ENCODE assay signal across 15 cellular contexts in the genomic region with DNA sequence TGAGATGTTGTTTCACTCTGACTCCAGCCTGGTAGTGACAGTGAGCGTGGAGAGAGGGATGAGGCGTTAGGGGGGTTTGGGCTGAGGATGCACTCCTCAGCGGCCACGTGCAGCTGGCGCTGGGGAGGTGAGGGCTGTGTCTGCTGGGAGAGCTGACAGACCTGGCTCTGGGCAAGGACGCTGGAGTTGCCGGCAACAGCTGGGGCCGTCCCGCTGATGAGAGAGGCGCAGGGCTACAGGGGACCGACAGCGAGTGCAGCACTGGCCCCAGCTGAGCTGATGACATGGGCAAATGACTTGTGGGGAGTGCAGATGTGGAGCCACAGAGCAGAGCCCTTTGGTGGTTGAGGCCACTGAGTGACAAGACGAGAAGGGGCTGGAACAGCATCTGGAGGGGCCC. TPM values are rescaled to one million over a fixed set of nuclear protein-coding genes. Genes with fewer than 3 reads are reported as not detected.
DNase-seq lines count a peak whose midpoint lies in the region; ATAC-seq and TF ChIP-seq lines count a peak whose summit lies in the region.
"Had no signal": no experiment of that assay in that cellular context is flagged by ENCODE, and none has a peak within 500 bp of the region (broad histone marks: within the 10 kb centered on the region; RNA-seq: fewer than 3 reads in every experiment).

No MANE protein-coding gene starts in this region.

- no TSS peak for BruUV-seq in Calu3 (replicated peaks; lab: Mats Ljungman, UMichigan)

- POLR2A ChIA-PET in CD4-positive, alpha-beta memory T cell (lab: Charles Lee; ENCODE audit: partially characterized antibody) = no interaction called here
- POLR2A ChIA-PET in activated naive CD8-positive, alpha-beta T cell treated with anti-CD3 and anti-CD28 coated beads, Interleukin-2, amount 10 ng/mL, durations not matched to agents 7 days and 5 days (lab: Charles Lee) = no interaction called here

- H3K36me3 ChIP-seq in CD4-positive, alpha-beta memory T cell (ENCODE audit: insufficient read depth, low read length) = peaks cover 94% of the 10 kb centered on the region
- peaks cover 0 to 98% (median 84%) of the 10 kb centered on the region in 9 donors for H3K36me3 ChIP-seq in heart left ventricle

- peaks cover 0 to 2% (median 0%) of the 10 kb centered on the region in 8 donors for H3K9me3 Mint-ChIP-seq in CD4-positive, alpha-beta memory T cell
- no peaks in the 10 kb centered on the region for H3K9me3 Mint-ChIP-seq in Calu3 (ENCODE audit: low read depth, unreplicated experiment)
- no peaks in the 10 kb centered on the region for H3K9me3 Mint-ChIP-seq in activated naive CD8-positive, alpha-beta T cell treated with anti-CD3 and anti-CD28 coated beads, Interleukin-2, amount 10 ng/mL, durations not matched to agents 7 days and 5 days
- H3K9me3 Mint-ChIP-seq in neural crest cell = no peaks in the 10 kb centered on the region
- H3K9me3 Mint-ChIP-seq: activated CD4-positive, alpha-beta T cell treated with anti-CD3 and anti-CD28 coated beads, Interleukin-2, amount 10 ng/mL, durations not matched to agents 7 days and 5 days had no signal

- CTCF ChIA-PET in CD4-positive, alpha-beta memory T cell (lab: Charles Lee; ENCODE audit: partially characterized antibody) = interaction anchor here (1.2 to 3.5 kb wide), 5 partner anchors 10 to 89 kb away, joined by 3 to 11 read pairs (median 3); no protein-coding TSS in a partner anchor
- CTCF ChIA-PET in Calu3 (lab: Charles Lee) = no interaction called here

- no peak for DNase-seq in CD4-positive, alpha-beta memory T cell
- DNase-seq in Calu3 = no peak
- no peak for DNase-seq in activated naive CD8-positive, alpha-beta T cell treated with anti-CD3 and anti-CD28 coated beads, Interleukin-2, amount 10 ng/mL, durations not matched to agents 7 days and 5 days
- no peak for DNase-seq in neural crest cell (ENCODE audit: low read depth, low spot score)
- no peak for DNase-seq in globus pallidus (ENCODE audit: low spot score)
- DNase-seq in DMS 273 (lab: John Stamatoyannopoulos, UW; ENCODE audit: unreplicated experiment) = no peak
- no peak for DNase-seq in heart left ventricle
- DNase-seq: GDM1 had no signal

- no peak for TF ChIP-seq POLR2A in heart left ventricle (IDR thresholded peaks at IDR 0.05)

- peak overlapping the region in 5 of 7 donors; percentile 13 to 86 (median 52) for H3K27ac Mint-ChIP-seq in CD4-positive, alpha-beta memory T cell
- H3K27ac Mint-ChIP-seq in Calu3 (ENCODE audit: unreplicated experiment) = peak overlapping the region; percentile 18
- H3K27ac Mint-ChIP-seq in activated naive CD8-positive, alpha-beta T cell treated with anti-CD3 and anti-CD28 coated beads, Interleukin-2, amount 10 ng/mL, durations not matched to agents 7 days and 5 days = peak overlapping the region; percentile 59
- H3K27ac Mint-ChIP-seq in neural crest cell (ENCODE audit: unreplicated experiment) = peak overlapping the region; percentile 57
- H3K27ac Mint-ChIP-seq: activated CD4-positive, alpha-beta T cell treated with anti-CD3 and anti-CD28 coated beads, Interleukin-2, amount 10 ng/mL, durations not matched to agents 7 days and 5 days had no signal

- no peak overlapping the region for H3K27ac ChIP-seq in CD4-positive, alpha-beta memory T cell (ENCODE audit: low read depth, low read length)
- no peak overlapping the region for H3K27ac ChIP-seq in heart left ventricle
- H3K27ac ChIP-seq: dorsolateral prefrontal cortex, epithelial cell of prostate, heart right ventricle, SK-N-MC, thoracic aorta, VCaP had no signal

- no peaks in the 10 kb centered on the region for H3K27me3 Mint-ChIP-seq in CD4-positive, alpha-beta memory T cell
- H3K27me3 Mint-ChIP-seq in Calu3 (ENCODE audit: unreplicated experiment) (no peaks in the 10 kb centered on the region), neural crest cell (ENCODE audit: low read depth) (no peaks in the 10 kb centered on the region)
- no peaks in the 10 kb centered on the region for H3K27me3 Mint-ChIP-seq in activated naive CD8-positive, alpha-beta T cell treated with anti-CD3 and anti-CD28 coated beads, Interleukin-2, amount 10 ng/mL, durations not matched to agents 7 days and 5 days
- H3K27me3 Mint-ChIP-seq: activated CD4-positive, alpha-beta T cell treated with anti-CD3 and anti-CD28 coated beads, Interleukin-2, amount 10 ng/mL, durations not matched to agents 7 days and 5 days had no signal

- no peak overlapping the region for H3K4me3 ChIP-seq in CD4-positive, alpha-beta memory T cell (ENCODE audit: low read length in 2 of 2)
- no peak overlapping the region for H3K4me3 ChIP-seq in heart left ventricle
- H3K4me3 ChIP-seq: dorsolateral prefrontal cortex, heart right ventricle, SK-N-MC, thoracic aorta had no signal

- H3K36me3 Mint-ChIP-seq in CD4-positive, alpha-beta memory T cell = peaks cover 56 to 86% of the 10 kb centered on the region in 2 donors
- H3K36me3 Mint-ChIP-seq in Calu3 (ENCODE audit: insufficient read depth, unreplicated experiment) (peaks cover 14% of the 10 kb centered on the region), neural crest cell (ENCODE audit: low read depth) (peaks cover 7% of the 10 kb centered on the region)
- H3K36me3 Mint-ChIP-seq in activated naive CD8-positive, alpha-beta T cell treated with anti-CD3 and anti-CD28 coated beads, Interleukin-2, amount 10 ng/mL, durations not matched to agents 7 days and 5 days = peaks cover 18% of the 10 kb centered on the region

- TF ChIP-seq CTCF in Calu3 (IDR thresholded peaks at IDR 0.05; ENCODE audit: unreplicated experiment) = no peak
- TF ChIP-seq CTCF in neural crest cell (conservative IDR thresholded peaks at IDR 0.05) = no peak
- TF ChIP-seq CTCF in heart left ventricle (IDR thresholded peaks at IDR 0.05) = no peak

- WGBS in heart left ventricle, 4 donors = 95 to 97% (median 96%) methylated on average over 13 of the region's 13 CpGs

- ATAC-seq in activated naive CD8-positive, alpha-beta T cell treated with anti-CD3 and anti-CD28 coated beads, Interleukin-2, amount 10 ng/mL, durations not matched to agents 7 days and 5 days (ENCODE audit: low read depth) = no peak
- ATAC-seq in heart left ventricle = no peak

- peaks cover 0 to 9% (median 4%) of the 10 kb centered on the region in 4 donors for H3K4me1 Mint-ChIP-seq in CD4-positive, alpha-beta memory T cell
- H3K4me1 Mint-ChIP-seq in Calu3 (ENCODE audit: low read depth, unreplicated experiment) = no peaks in the 10 kb centered on the region
- peaks cover 6% of the 10 kb centered on the region for H3K4me1 Mint-ChIP-seq in activated naive CD8-positive, alpha-beta T cell treated with anti-CD3 and anti-CD28 coated beads, Interleukin-2, amount 10 ng/mL, durations not matched to agents 7 days and 5 days
- H3K4me1 Mint-ChIP-seq in neural crest cell = no peaks in the 10 kb centered on the region

- no peaks in the 10 kb centered on the region for H3K27me3 ChIP-seq in CD4-positive, alpha-beta memory T cell (ENCODE audit: insufficient read depth, low read length)
- H3K27me3 ChIP-seq in heart left ventricle = no peaks in the 10 kb centered on the region
- H3K27me3 ChIP-seq: dorsolateral prefrontal cortex, heart right ventricle had no signal

- H3K9me3 ChIP-seq in CD4-positive, alpha-beta memory T cell (ENCODE audit: control insufficient read depth in 1 of 2, low read length in 2 of 2) = no peaks in the 10 kb centered on the region
- H3K9me3 ChIP-seq in heart left ventricle = no peaks in the 10 kb centered on the region
- H3K9me3 ChIP-seq: heart right ventricle, thoracic aorta had no signal

- intact Hi-C loops in CD4-positive, alpha-beta memory T cell (cut with micrococcal nuclease) = loop anchor here (1.0 to 10.0 kb wide), 3 partner anchors 75 to 496 kb away; no protein-coding TSS in a partner anchor
- intact Hi-C loops in Calu3 (cut with micrococcal nuclease; ENCODE audit: unreplicated experiment) (no loop called here), heart left ventricle (cut with DNase I) (loop anchor here in 6 of 10 donors (5.0 to 10.0 kb wide), 3 partner anchors 37 to 155 kb away; a partner anchor contains a TSS)

- H3K4me1 ChIP-seq in CD4-positive, alpha-beta memory T cell (ENCODE audit: insufficient read depth, low read length) = no peaks in the 10 kb centered on the region
- H3K4me1 ChIP-seq in heart left ventricle = peaks cover 0 to 16% (median 2%) of the 10 kb centered on the region in 12 donors

- no peak overlapping the region for H3K4me3 Mint-ChIP-seq in CD4-positive, alpha-beta memory T cell
- no peak overlapping the region for H3K4me3 Mint-ChIP-seq in Calu3 (ENCODE audit: low read depth, unreplicated experiment)
- H3K4me3 Mint-ChIP-seq in activated naive CD8-positive, alpha-beta T cell treated with anti-CD3 and anti-CD28 coated beads, Interleukin-2, amount 10 ng/mL, durations not matched to agents 7 days and 5 days = no peak overlapping the region
- H3K4me3 Mint-ChIP-seq in neural crest cell = no peak overlapping the region
- H3K4me3 Mint-ChIP-seq: activated CD4-positive, alpha-beta T cell treated with anti-CD3 and anti-CD28 coated beads, Interleukin-2, amount 10 ng/mL, durations not matched to agents 7 days and 5 days had no signal

RNA-seq across cellular contexts. Expression of a gene that starts 38.4 kb away (rescaled TPM):
- 10 to 100 TPM; 51.3 to 52.4 TPM for total RNA-seq in CD4-positive, alpha-beta memory T cell
- 10 to 100 TPM; 32.4 to 40.8 TPM for polyA plus RNA-seq in CD4-positive, alpha-beta memory T cell
- 24.9 and 27.8 TPM in 2 replicates for total RNA-seq in Calu3 (2022)
- 10 to 100 TPM; 36.2 to 36.7 TPM for total RNA-seq in activated naive CD8-positive, alpha-beta T cell treated with anti-CD3 and anti-CD28 coated beads, Interleukin-2, amount 10 ng/mL, durations not matched to agents 7 days and 5 days
- 33.7 and 34.6 TPM in 2 replicates for total RNA-seq in neural crest cell
- 10 to 100 TPM; 19.6 to 33.5 (median 27.7) TPM for total RNA-seq in heart left ventricle
- polyA plus RNA-seq in heart left ventricle = 10 to 100 TPM; 23.2 to 39.5 TPM

RNA-seq across cellular contexts. Expression of a gene that starts 38.5 kb away (rescaled TPM):
- 10 to 100 TPM; 43.5 to 47.2 TPM for total RNA-seq in CD4-positive, alpha-beta memory T cell
- 10 to 100 TPM; 41.8 to 48.8 TPM for polyA plus RNA-seq in CD4-positive, alpha-beta memory T cell
- 30.5 and 33.0 TPM in 2 replicates for total RNA-seq in Calu3 (2022)
- total RNA-seq in activated naive CD8-positive, alpha-beta T cell treated with anti-CD3 and anti-CD28 coated beads, Interleukin-2, amount 10 ng/mL, durations not matched to agents 7 days and 5 days = 10 to 100 TPM; 31.3 to 34.9 TPM
- 44.0 and 48.3 TPM in 2 replicates for total RNA-seq in neural crest cell
- 10 to 100 TPM; 22.3 to 31.4 (median 25.6) TPM for total RNA-seq in heart left ventricle
- 10 to 100 TPM; 36.9 to 37.0 TPM for polyA plus RNA-seq in heart left ventricle
